ENCODE assay signal across 8 cellular contexts in genomic region chr14:60164404-60164716, GRCh38. TPM values are rescaled to one million over a fixed set of nuclear protein-coding genes. Genes with fewer than 3 reads are reported as not detected.
A peak's percentile ranks its signal among the peaks of the same experiment; 100 is the strongest.
DNase-seq lines count a peak whose midpoint lies in the region; ATAC-seq, FAIRE-seq and TF ChIP-seq lines count a peak whose summit lies in the region.

No MANE protein-coding gene starts in this region.

- intact Hi-C loops in vagina (cut with DNase I): loop anchor here (2.0 kb wide), 1 partner anchor 72 kb away; no protein-coding TSS in a partner anchor

- ATAC-seq in HG03103 (IDR thresholded peaks at IDR 0.05; ENCODE audit: low read depth, unreplicated experiment) (peak; percentile 14), lung (ENCODE audit: insufficient read depth, low FRiP score) (no peak)

- H3K4me1 Mint-ChIP-seq in astrocyte (ENCODE audit: low read depth, unreplicated experiment): peaks cover 4% of the 10 kb centered on the region

- H3K9ac ChIP-seq in astrocyte (ENCODE audit: low read length): peak overlapping the region; percentile 95

- H3K4me1 ChIP-seq in astrocyte (ENCODE audit: insufficient read depth, low read length) (peaks cover 10% of the 10 kb centered on the region), lung (ENCODE audit: control insufficient read depth in 2 of 2, insufficient read depth in 2 of 2, low read length in 2 of 2) (peaks cover 0 to 5% of the 10 kb centered on the region in 2 donors), vagina (peaks cover 20% of the 10 kb centered on the region)

- H3K9me3 ChIP-seq in astrocyte (ENCODE audit: insufficient read depth, low read depth, low read length): no peaks in the 10 kb centered on the region
- H3K9me3 ChIP-seq in lung (ENCODE audit: control insufficient read depth in 2 of 2, insufficient read depth in 1 of 2, low read length in 1 of 2): no peaks in the 10 kb centered on the region
- H3K9me3 ChIP-seq in vagina: no peaks in the 10 kb centered on the region

- H3K36me3 ChIP-seq in astrocyte (ENCODE audit: insufficient read depth, low read length) (no peaks in the 10 kb centered on the region), lung (ENCODE audit: control insufficient read depth in 2 of 2, insufficient read depth in 2 of 2, low read length in 2 of 2) (peaks cover 0 to 3% of the 10 kb centered on the region in 2 donors), vagina (no peaks in the 10 kb centered on the region)

- H3K27me3 ChIP-seq in astrocyte (ENCODE audit: insufficient read depth, low read length) (no peaks in the 10 kb centered on the region), lung (ENCODE audit: control insufficient read depth, insufficient read depth) (no peaks in the 10 kb centered on the region), vagina (no peaks in the 10 kb centered on the region)

- H3K27ac Mint-ChIP-seq in astrocyte (ENCODE audit: unreplicated experiment): peak overlapping the region; percentile 92

- peak; percentile 13 for FAIRE-seq in astrocyte (lab: Jason Lieb, UNC)

- no peaks in the 10 kb centered on the region for H3K9me3 Mint-ChIP-seq in astrocyte (ENCODE audit: unreplicated experiment)

- no peaks in the 10 kb centered on the region for H4K20me1 ChIP-seq in astrocyte (ENCODE audit: insufficient read depth, low read length)

- H2AFZ ChIP-seq in astrocyte (ENCODE audit: low read depth, low read length): peak overlapping the region; percentile 94

- peaks cover 8% of the 10 kb centered on the region for H3K36me3 Mint-ChIP-seq in astrocyte (ENCODE audit: low read depth, unreplicated experiment)

- H3K27ac ChIP-seq in astrocyte (ENCODE audit: low read depth, low read length) (peak overlapping the region; percentile 78), lung (ENCODE audit: low read depth in 1 of 2, low read length in 1 of 2) (peak overlapping the region; percentile 96 to 99), vagina (peak overlapping the region; percentile 96)

- H3K27me3 Mint-ChIP-seq in astrocyte (ENCODE audit: low read depth, unreplicated experiment): no peaks in the 10 kb centered on the region

- peak overlapping the region; percentile 88 for H3K4me2 ChIP-seq in astrocyte (ENCODE audit: low read length)

- peaks cover 15% of the 10 kb centered on the region for H3K79me2 ChIP-seq in astrocyte (ENCODE audit: insufficient read depth, low read length)

- H3K4me3 Mint-ChIP-seq in astrocyte (ENCODE audit: unreplicated experiment): peak overlapping the region; percentile 98

- TF ChIP-seq CTCF in astrocyte (IDR thresholded peaks at IDR 0.05; ENCODE audit: insufficient read depth, low read depth, low read length) (no peak), lung (IDR thresholded peaks at IDR 0.05; ENCODE audit: control extremely low read depth, extremely low read depth) (no peak), vagina (IDR thresholded peaks at IDR 0.05) (no peak)

- no peak for TF ChIP-seq POLR2A in vagina (IDR thresholded peaks at IDR 0.05)

- WGBS in lung, 2 donors: 11 to 17% methylated on average over 5 of the region's 5 CpGs

- DNase-seq in NCI-H2029 treated with DMSO at 0.1 percent for 48 hours (lab: John Stamatoyannopoulos, UW) (peak; percentile 75), NCI-H2029 (lab: John Stamatoyannopoulos, UW) (no peak), astrocyte (ENCODE audit: low read depth) (no peak), lung (ENCODE audit: low spot score) (no peak), vagina (ENCODE audit: extremely low spot score in 2 of 2) (no peak), HuH-7 (ENCODE audit: low spot score) (no peak)
- DNase-seq in stimulated activated CD4-positive, alpha-beta T cell treated with anti-CD3 and anti-CD28 coated beads, Interleukin-12 subunit alpha, Interleukin-12 subunit beta, amount 100 ng/mL, for 4 hours: no peak

- H3K4me3 ChIP-seq in astrocyte (ENCODE audit: insufficient read depth, low read depth, low read length) (peak overlapping the region; percentile 94), lung (peak overlapping the region; percentile 82), vagina (peak overlapping the region; percentile 60 to 83)

RNA-seq across cellular contexts. Expression of gene DHRS7, which starts 0.8 kb away (rescaled TPM):
- total RNA-seq in astrocyte (57.3 and 62.5 TPM in 2 replicates), lung (10 to 100 TPM; 45.5 to 81.2 TPM), vagina (43.0 TPM)
- polyA plus RNA-seq in lung: 10 to 100 TPM; 74.8 to 91.8 TPM
